Comparison of ENCODE assay signal across 33 cellular contexts in the genomic region with DNA sequence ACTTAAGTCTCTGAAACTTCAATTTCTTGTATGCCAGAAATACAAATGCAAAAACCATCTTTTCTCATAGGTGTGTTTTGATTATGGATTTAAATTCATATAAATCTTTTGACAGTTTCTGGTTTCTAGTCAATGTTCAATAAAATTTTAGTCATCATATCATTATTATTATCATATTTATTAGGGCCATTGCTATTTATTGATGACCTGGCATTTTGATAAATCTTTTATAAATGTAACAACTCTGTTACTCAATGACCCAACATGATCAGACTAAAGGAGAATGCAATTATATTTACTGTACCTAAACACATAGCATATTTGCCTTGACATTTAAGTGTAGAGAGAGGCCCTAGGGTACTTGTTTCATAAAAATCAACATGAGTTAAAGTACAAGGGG.
"Had no signal": no experiment of that assay in that cellular context is flagged by ENCODE, and none has a peak within 500 bp of the region (broad histone marks: within the 10 kb centered on the region; RNA-seq: fewer than 3 reads in every experiment).

No MANE protein-coding gene starts in this region.

- ATAC-seq: activated naive CD4-positive, alpha-beta T cell treated with anti-CD3 and anti-CD28 coated beads, Interleukin-2, amount 50 U/mL, for 72 hours; activated naive CD8-positive, alpha-beta T cell treated with anti-CD3 and anti-CD28 coated beads, Interleukin-2, amount 50 U/mL, for 24 hours; activated T-cell treated with anti-CD3 and anti-CD28 coated beads, Interleukin-2, amount 50 U/mL, for 4 hours; activated T-cell treated with anti-CD3 and anti-CD28 coated beads, Interleukin-2, amount 50 U/mL, for 72 hours; activated T-helper 17 cell treated with anti-CD3 and anti-CD28 coated beads, Interleukin-2, amount 50 U/mL, for 72 hours; body of pancreas had no signal

- H3K4me3 ChIP-seq: adrenal gland, ascending aorta, body of pancreas, breast epithelium, cardiac muscle cell had no signal

- H3K4me1 ChIP-seq: adrenal gland, ascending aorta, body of pancreas, breast epithelium had no signal

- H3K36me3 ChIP-seq: adrenal gland, ascending aorta, brain microvascular endothelial cell, breast epithelium, cardiac muscle cell had no signal

- H3K9me3 ChIP-seq: adrenal gland, ascending aorta, body of pancreas, breast epithelium had no signal

- H3K27ac ChIP-seq: adrenal gland, ascending aorta, body of pancreas, brain microvascular endothelial cell, breast epithelium, cardiac muscle cell had no signal

- DNase-seq: activated effector memory CD4-positive, alpha-beta T cell treated with anti-CD3 and anti-CD28 coated beads, Interleukin-2, amount 50 U/mL, for 16 hours; activated effector memory CD4-positive, alpha-beta T cell treated with Interleukin-2 at 50 U/mL for 16 hours; activated gamma-delta T cell; activated gamma-delta T cell treated with Interleukin-2 at 50 U/mL for 16 hours; activated naive CD4-positive, alpha-beta T cell; activated naive CD4-positive, alpha-beta T cell treated with anti-CD3 and anti-CD28 coated beads for 36 hours; activated naive CD4-positive, alpha-beta T cell treated with anti-CD3 and anti-CD28 coated beads, Interleukin-2, amount 10 ng/mL, durations not matched to agents 7 days and 5 days; activated naive CD4-positive, alpha-beta T cell treated with anti-CD3 and anti-CD28 coated beads, Interleukin-2, amount 50 U/mL, for 16 hours; activated naive CD4-positive, alpha-beta T cell treated with Interleukin-2 at 50 U/mL for 16 hours; activated naive CD8-positive, alpha-beta T cell treated with anti-CD3 and anti-CD28 coated beads for 36 hours; activated naive CD8-positive, alpha-beta T cell treated with anti-CD3 and anti-CD28 coated beads, Interleukin-2, amount 10 ng/mL, durations not matched to agents 7 days and 5 days; activated naive CD8-positive, alpha-beta T cell treated with anti-CD3 and anti-CD28 coated beads, Interleukin-2, amount 50 U/mL, for 24 hours; activated T-cell treated with anti-CD3 and anti-CD28 coated beads, Interleukin-2, amount 50 U/mL, for 24 hours; activated T-cell treated with anti-CD3 and anti-CD28 coated beads, Interleukin-2, amount 50 U/mL, for 4 hours; activated T-cell treated with anti-CD3 and anti-CD28 coated beads, Interleukin-2, amount 50 U/mL, for 48 hours; activated T-cell treated with anti-CD3 and anti-CD28 coated beads, Interleukin-2, amount 50 U/mL, for 72 hours; adrenal gland; amniotic stem cell; amygdala; anterior cingulate cortex; aorta; body of pancreas; brain microvascular endothelial cell; caudate nucleus; central memory CD4-positive, alpha-beta T cell; cerebellar nuclear complex had no signal

- H3K27me3 ChIP-seq: adrenal gland, ascending aorta, body of pancreas, brain microvascular endothelial cell, breast epithelium, cardiac muscle cell had no signal

- FAIRE-seq: astrocyte, bronchial epithelial cell had no signal
